18 cellular contexts compared by ENCODE assay signal in the genomic region with DNA sequence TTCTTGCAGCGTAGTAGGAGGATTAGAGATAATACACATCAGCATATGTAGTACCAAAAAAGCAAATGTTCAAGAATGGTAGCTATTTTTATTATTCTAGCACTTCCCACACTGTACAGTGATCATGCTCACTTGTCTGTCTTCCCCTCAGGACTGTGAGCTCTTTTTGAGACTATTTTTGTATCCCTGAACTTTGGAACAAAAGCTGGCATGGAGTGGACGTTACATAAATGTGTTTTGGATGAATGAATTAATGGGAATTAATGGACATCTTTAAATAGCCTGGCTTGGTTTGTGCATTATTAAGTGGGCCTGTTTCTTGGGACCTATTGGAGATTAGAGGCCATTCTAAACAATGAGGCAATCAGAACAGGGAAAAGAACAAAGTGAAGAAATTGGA.
DNase-seq lines count a peak whose midpoint lies in the region; ATAC-seq and TF ChIP-seq lines count a peak whose summit lies in the region.
"Had no signal": no experiment of that assay in that cellular context is flagged by ENCODE, and none has a peak within 500 bp of the region (broad histone marks: within the 10 kb centered on the region; RNA-seq: fewer than 3 reads in every experiment).

No MANE protein-coding gene starts in this region.

- peak; percentile 93 for ATAC-seq in Right ventricle myocardium superior (ENCODE audit: poor library complexity)

- no peaks in the 10 kb centered on the region for H3K27me3 ChIP-seq in right atrium auricular region
- H3K27me3 ChIP-seq: BLaER1 had no signal

- peak overlapping the region; percentile 20 to 26 for H3K4me3 ChIP-seq in right atrium auricular region
- H3K4me3 ChIP-seq: BLaER1 had no signal

- H3K9me3 ChIP-seq in right atrium auricular region: no peaks in the 10 kb centered on the region
- H3K9me3 ChIP-seq: BLaER1 had no signal

- peak overlapping the region; percentile 62 to 89 for H3K27ac ChIP-seq in right atrium auricular region
- H3K27ac ChIP-seq: BLaER1, KMS-11 had no signal

- TF ChIP-seq CTCF in right atrium auricular region (IDR thresholded peaks at IDR 0.05): no peak

- no peaks in the 10 kb centered on the region for H3K36me3 ChIP-seq in right atrium auricular region
- H3K36me3 ChIP-seq: BLaER1 had no signal

- DNase-seq in cerebellar cortex (ENCODE audit: low spot score): peak; percentile 49
- no peak for DNase-seq in Right ventricle myocardium superior
- no peak for DNase-seq in right atrium auricular region (ENCODE audit: low spot score)
- peak; percentile 11 for DNase-seq in putamen (ENCODE audit: low spot score)
- no peak for DNase-seq in COLO829 (ENCODE audit: low spot score)
- no peak for DNase-seq in NCI-H187 treated with DMSO at 0.1 percent for 48 hours (lab: John Stamatoyannopoulos, UW)
- DNase-seq in stimulated activated naive CD4-positive, alpha-beta T cell (lab: John Stamatoyannopoulos, UW): no peak
- no peak for DNase-seq in cortex of kidney (lab: John Stamatoyannopoulos, UW)
- DNase-seq: CD4-positive, alpha-beta T cell; COR-L47; DMS53; HCEC 1CT; MM.1S; NCI-H2029 treated with DMSO at 0.1 percent for 48 hours; NCI-H2227 treated with DMSO at 0.1 percent for 48 hours; NCI-H748 treated with DMSO at 0.1 percent for 48 hours had no signal

- H3K4me1 ChIP-seq in right atrium auricular region: peaks cover 0 to 35% of the 10 kb centered on the region in 2 donors

- intact Hi-C loops in Right ventricle myocardium superior (cut with DNase I): no loop called here

Comparison
In these comparisons a context has a peak if more than half of its experiments do, and no peak if none do; other contexts are left out.
1. DNase-seq: peak in cerebellar cortex (single experiment) and putamen (single experiment); none in Right ventricle myocardium superior (single experiment), right atrium auricular region (single experiment), COLO829 (single experiment), NCI-H187 treated with DMSO at 0.1 percent for 48 hours (single experiment), stimulated activated naive CD4-positive, alpha-beta T cell (0 of 6) and cortex of kidney (single experiment).